35 cellular contexts compared by ENCODE assay signal in genomic region chr6:157792671-157793070, GRCh38.
"Had no signal": no experiment of that assay in that cellular context is flagged by ENCODE, and none has a peak within 500 bp of the region (broad histone marks: within the 10 kb centered on the region; RNA-seq: fewer than 3 reads in every experiment).

No MANE protein-coding gene starts in this region.

- H3K36me3 Mint-ChIP-seq: activated naive CD4-positive, alpha-beta T cell treated with anti-CD3 and anti-CD28 coated beads, Interleukin-2, amount 50 U/mL, for 24 hours; brain; T-cell had no signal

- H3K4me1 ChIP-seq: foreskin keratinocyte had no signal

- H3K36me3 ChIP-seq: adrenal gland, breast epithelium, cardiac muscle cell, esophagus muscularis mucosa, gastrocnemius medialis, heart right ventricle, WERI-Rb-1 had no signal

- H3K27me3 Mint-ChIP-seq: activated B cell treated with CpG ODN at 0.5 μM for 24 hours; activated CD8-positive, alpha-beta T cell treated with anti-CD3 and anti-CD28 coated beads for 36 hours; activated naive CD4-positive, alpha-beta T cell treated with anti-CD3 and anti-CD28 coated beads, Interleukin-2, amount 50 U/mL, for 24 hours; activated naive CD8-positive, alpha-beta T cell treated with anti-CD3 and anti-CD28 coated beads for 36 hours; activated T-helper 17 cell treated with anti-CD3 and anti-CD28 coated beads, Interleukin-2, amount 50 U/mL, for 72 hours; T-cell had no signal

- DNase-seq: activated B cell treated with CpG ODN at 0.5 μM for 24 hours; activated CD4-positive, alpha-beta T cell treated with anti-CD3 and anti-CD28 coated beads for 48 hours; activated CD4-positive, alpha-beta T cell treated with anti-CD3 and anti-CD28 coated beads, Interleukin-2, amount 50 U/mL, for 1 hour; activated CD4-positive, alpha-beta T cell treated with anti-CD3 and anti-CD28 coated beads, Interleukin-2, amount 50 U/mL, for 48 hours; activated CD8-positive, alpha-beta memory T cell treated with anti-CD3 and anti-CD28 coated beads for 24 hours; activated CD8-positive, alpha-beta T cell treated with anti-CD3 and anti-CD28 coated beads for 36 hours; activated effector memory CD4-positive, alpha-beta T cell treated with Interleukin-2 at 50 U/mL for 16 hours; activated naive CD4-positive, alpha-beta T cell treated with anti-CD3 and anti-CD28 coated beads for 36 hours; activated naive CD8-positive, alpha-beta T cell treated with anti-CD3 and anti-CD28 coated beads for 36 hours; activated naive CD8-positive, alpha-beta T cell treated with anti-CD3 and anti-CD28 coated beads, Interleukin-2, amount 50 U/mL, for 24 hours; activated T-cell treated with anti-CD3 and anti-CD28 coated beads, Interleukin-2, amount 50 U/mL, for 4 hours; adrenal gland; amygdala; aorta; effector CD8-positive, alpha-beta T cell; erythroblast; foreskin keratinocyte; gastrocnemius medialis; heart right ventricle; SW 1271; T-cell; T1000; WERI-Rb-1 had no signal

- FAIRE-seq: endometrium had no signal

- H3K4me3 ChIP-seq: adrenal gland, breast epithelium, cardiac muscle cell, coronary artery, esophagus muscularis mucosa, gastrocnemius medialis, heart right ventricle had no signal

- H3K4me1 Mint-ChIP-seq: brain; central memory CD8-positive, alpha-beta T cell had no signal

- H3K27me3 ChIP-seq: adrenal gland, breast epithelium, cardiac muscle cell, esophagus muscularis mucosa, foreskin keratinocyte, gastrocnemius medialis, heart right ventricle had no signal

- H3K4me3 Mint-ChIP-seq: activated B cell treated with CpG ODN at 0.5 μM for 24 hours; activated CD8-positive, alpha-beta T cell treated with anti-CD3 and anti-CD28 coated beads for 36 hours; activated naive CD4-positive, alpha-beta T cell treated with anti-CD3 and anti-CD28 coated beads for 36 hours; activated naive CD4-positive, alpha-beta T cell treated with anti-CD3 and anti-CD28 coated beads, Interleukin-2, amount 50 U/mL, for 24 hours; activated naive CD8-positive, alpha-beta T cell treated with anti-CD3 and anti-CD28 coated beads for 36 hours; activated naive CD8-positive, alpha-beta T cell treated with anti-CD3 and anti-CD28 coated beads, Interleukin-2, amount 50 U/mL, for 24 hours; activated T-cell treated with anti-CD3 and anti-CD28 coated beads, Interleukin-2, amount 50 U/mL, for 4 hours; activated T-helper 17 cell treated with anti-CD3 and anti-CD28 coated beads, Interleukin-2, amount 50 U/mL, for 72 hours; central memory CD8-positive, alpha-beta T cell; dendritic cell treated with granulocyte-macrophage colony-stimulating factor and Interleukin-4, amounts not matched to agents 40 ng/mL and 50 ng/mL, for 4 days; T-cell; T-helper 1 cell treated with Interleukin-12 subunit alpha and Interleukin-12 subunit beta and Interleukin-4 antibody, amounts not matched to agents 30 μg/mL and 1 μg/mL, for 36 hours; T-helper 2 cell treated with Interferon-gamma antibody and Interleukin-4, amounts not matched to agents 5 μg/mL and 100 μg/mL, for 36 hours had no signal

- H3K9me3 ChIP-seq: adrenal gland, breast epithelium, esophagus muscularis mucosa, gastrocnemius medialis, heart right ventricle had no signal

- H3K9me3 Mint-ChIP-seq: activated B cell treated with CpG ODN at 0.5 μM for 24 hours; activated T-cell treated with anti-CD3 and anti-CD28 coated beads, Interleukin-2, amount 50 U/mL, for 4 hours; activated T-helper 17 cell treated with anti-CD3 and anti-CD28 coated beads, Interleukin-2, amount 50 U/mL, for 72 hours; central memory CD8-positive, alpha-beta T cell; T-cell; T-helper 2 cell treated with Interferon-gamma antibody and Interleukin-4, amounts not matched to agents 5 μg/mL and 100 μg/mL, for 36 hours had no signal

- H3K27ac ChIP-seq: adrenal gland, breast epithelium, cardiac muscle cell, coronary artery, esophagus muscularis mucosa, foreskin keratinocyte, gastrocnemius medialis, heart right ventricle, WERI-Rb-1 had no signal

- H3K27ac Mint-ChIP-seq: activated B cell treated with CpG ODN at 0.5 μM for 24 hours; activated CD8-positive, alpha-beta T cell treated with anti-CD3 and anti-CD28 coated beads for 36 hours; activated naive CD4-positive, alpha-beta T cell treated with anti-CD3 and anti-CD28 coated beads for 36 hours; activated naive CD4-positive, alpha-beta T cell treated with anti-CD3 and anti-CD28 coated beads, Interleukin-2, amount 50 U/mL, for 24 hours; activated naive CD8-positive, alpha-beta T cell treated with anti-CD3 and anti-CD28 coated beads for 36 hours; activated naive CD8-positive, alpha-beta T cell treated with anti-CD3 and anti-CD28 coated beads, Interleukin-2, amount 50 U/mL, for 24 hours; activated T-helper 17 cell treated with anti-CD3 and anti-CD28 coated beads, Interleukin-2, amount 50 U/mL, for 72 hours; brain; dendritic cell treated with granulocyte-macrophage colony-stimulating factor and Interleukin-4, amounts not matched to agents 40 ng/mL and 50 ng/mL, for 4 days; T-cell; T-helper 1 cell treated with Interleukin-12 subunit alpha and Interleukin-12 subunit beta and Interleukin-4 antibody, amounts not matched to agents 30 μg/mL and 1 μg/mL, for 36 hours; T-helper 2 cell treated with Interferon-gamma antibody and Interleukin-4, amounts not matched to agents 5 μg/mL and 100 μg/mL, for 36 hours had no signal
